Comparison of ENCODE assay signal across 2 cellular contexts in the genomic region with DNA sequence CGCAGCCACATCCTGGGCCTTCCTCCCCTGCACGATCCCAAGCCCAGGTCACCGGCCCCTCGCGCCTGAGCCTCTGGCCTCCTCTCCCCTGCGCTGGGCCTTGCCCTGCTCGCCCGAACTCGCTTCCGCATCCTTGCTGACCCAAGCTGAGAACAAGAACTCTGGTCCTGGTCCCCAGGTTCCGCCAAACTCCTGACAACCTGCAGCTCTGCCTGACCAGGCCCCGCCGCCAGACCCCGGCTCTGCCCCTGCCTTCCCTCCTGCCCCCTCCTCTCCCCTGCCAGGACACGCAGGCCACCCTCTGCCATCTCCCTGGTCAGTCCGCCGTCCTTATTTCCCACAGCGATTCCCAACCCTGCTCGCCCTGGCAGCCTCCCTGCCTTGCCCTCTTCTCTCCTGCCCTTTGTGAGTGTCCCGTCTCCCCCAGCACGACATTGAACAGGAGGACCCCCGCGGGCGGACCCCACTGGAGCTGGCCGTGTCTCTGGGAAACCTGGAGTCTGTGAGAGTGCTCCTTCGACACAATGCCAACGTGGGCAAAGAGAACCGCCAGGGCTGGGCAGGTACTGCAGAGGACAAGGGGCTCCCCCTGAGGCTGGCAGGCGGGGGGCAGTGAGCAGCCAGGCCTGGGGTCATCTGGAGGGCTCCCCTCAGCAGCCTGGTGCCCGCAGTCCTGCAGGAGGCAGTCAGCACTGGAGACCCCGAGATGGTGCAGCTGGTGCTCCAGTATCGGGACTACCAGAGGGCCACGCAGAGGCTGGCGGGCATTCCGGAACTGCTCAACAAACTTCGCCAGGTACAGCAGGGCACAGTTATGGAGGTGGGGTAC.
TF ChIP-seq lines count a peak whose summit lies in the region.

No MANE protein-coding gene starts in this region.

TF ChIP-seq in IMR-90, 13 proteins besides CTCF, POLR2A, EP300 and RAD21:
- no peak for TF ChIP-seq RFX5 (IDR thresholded peaks at IDR 0.05; ENCODE audit: low read depth, low read length)

TF ChIP-seq in liver, 16 proteins besides CTCF, POLR2A, EP300 and RAD21:
- TF ChIP-seq HNF4G (IDR thresholded peaks at IDR 0.05): no peak
- TF ChIP-seq FOXA1 (IDR thresholded peaks at IDR 0.05): no peak
- TF ChIP-seq EGR1 (IDR thresholded peaks at IDR 0.05; ENCODE audit: low read depth in 2 of 2): no peak
- TF ChIP-seq, protein P1, sequence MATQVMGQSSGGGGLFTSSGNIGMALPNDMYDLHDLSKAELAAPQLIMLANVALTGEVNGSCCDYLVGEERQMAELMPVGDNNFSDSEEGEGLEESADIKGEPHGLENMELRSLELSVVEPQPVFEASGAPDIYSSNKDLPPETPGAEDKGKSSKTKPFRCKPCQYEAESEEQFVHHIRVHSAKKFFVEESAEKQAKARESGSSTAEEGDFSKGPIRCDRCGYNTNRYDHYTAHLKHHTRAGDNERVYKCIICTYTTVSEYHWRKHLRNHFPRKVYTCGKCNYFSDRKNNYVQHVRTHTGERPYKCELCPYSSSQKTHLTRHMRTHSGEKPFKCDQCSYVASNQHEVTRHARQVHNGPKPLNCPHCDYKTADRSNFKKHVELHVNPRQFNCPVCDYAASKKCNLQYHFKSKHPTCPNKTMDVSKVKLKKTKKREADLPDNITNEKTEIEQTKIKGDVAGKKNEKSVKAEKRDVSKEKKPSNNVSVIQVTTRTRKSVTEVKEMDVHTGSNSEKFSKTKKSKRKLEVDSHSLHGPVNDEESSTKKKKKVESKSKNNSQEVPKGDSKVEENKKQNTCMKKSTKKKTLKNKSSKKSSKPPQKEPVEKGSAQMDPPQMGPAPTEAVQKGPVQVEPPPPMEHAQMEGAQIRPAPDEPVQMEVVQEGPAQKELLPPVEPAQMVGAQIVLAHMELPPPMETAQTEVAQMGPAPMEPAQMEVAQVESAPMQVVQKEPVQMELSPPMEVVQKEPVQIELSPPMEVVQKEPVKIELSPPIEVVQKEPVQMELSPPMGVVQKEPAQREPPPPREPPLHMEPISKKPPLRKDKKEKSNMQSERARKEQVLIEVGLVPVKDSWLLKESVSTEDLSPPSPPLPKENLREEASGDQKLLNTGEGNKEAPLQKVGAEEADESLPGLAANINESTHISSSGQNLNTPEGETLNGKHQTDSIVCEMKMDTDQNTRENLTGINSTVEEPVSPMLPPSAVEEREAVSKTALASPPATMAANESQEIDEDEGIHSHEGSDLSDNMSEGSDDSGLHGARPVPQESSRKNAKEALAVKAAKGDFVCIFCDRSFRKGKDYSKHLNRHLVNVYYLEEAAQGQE (IDR thresholded peaks at IDR 0.05): no peak
- TF ChIP-seq, protein P2, sequence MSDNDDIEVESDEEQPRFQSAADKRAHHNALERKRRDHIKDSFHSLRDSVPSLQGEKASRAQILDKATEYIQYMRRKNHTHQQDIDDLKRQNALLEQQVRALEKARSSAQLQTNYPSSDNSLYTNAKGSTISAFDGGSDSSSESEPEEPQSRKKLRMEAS (IDR thresholded peaks at IDR 0.05): no peak
- TF ChIP-seq, protein P3, sequence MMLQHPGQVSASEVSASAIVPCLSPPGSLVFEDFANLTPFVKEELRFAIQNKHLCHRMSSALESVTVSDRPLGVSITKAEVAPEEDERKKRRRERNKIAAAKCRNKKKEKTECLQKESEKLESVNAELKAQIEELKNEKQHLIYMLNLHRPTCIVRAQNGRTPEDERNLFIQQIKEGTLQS (IDR thresholded peaks at IDR 0.05): no peak
- no peak for TF ChIP-seq SP1 (IDR thresholded peaks at IDR 0.05)
- TF ChIP-seq GABPA (IDR thresholded peaks at IDR 0.05 in 1 of 2, conservative IDR thresholded peaks at IDR 0.05 in 1 of 2): no peak
- TF ChIP-seq TAF1 (conservative IDR thresholded peaks at IDR 0.05): no peak
- TF ChIP-seq NR2F2 (IDR thresholded peaks at IDR 0.05): no peak
- TF ChIP-seq YY1 (IDR thresholded peaks at IDR 0.05): no peak
- TF ChIP-seq JUND (IDR thresholded peaks at IDR 0.05): no peak
